Comparison of ENCODE assay signal across 20 cellular contexts in the genomic region with DNA sequence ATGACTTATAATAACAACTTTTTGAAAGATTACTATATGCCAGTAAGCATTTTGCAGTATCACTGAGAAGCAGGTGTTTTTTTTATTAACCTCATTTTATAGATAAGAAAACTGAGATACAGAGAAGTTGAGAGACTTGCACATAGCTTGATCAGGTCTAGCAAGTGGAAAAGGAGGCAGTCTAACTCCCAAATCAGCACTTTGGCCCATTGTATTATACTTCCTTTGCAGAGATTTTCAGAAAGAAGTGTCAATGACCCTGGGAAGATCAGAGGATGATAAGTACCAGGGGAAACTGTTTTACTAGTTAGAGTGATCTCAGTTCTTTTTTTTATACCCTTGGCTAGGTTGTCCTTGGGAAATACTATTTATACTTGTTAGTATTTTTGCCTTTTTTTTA.
"Had no signal": no experiment of that assay in that cellular context is flagged by ENCODE, and none has a peak within 500 bp of the region (broad histone marks: within the 10 kb centered on the region; RNA-seq: fewer than 3 reads in every experiment).

No MANE protein-coding gene starts in this region.

- DNase-seq: Kasumi-1, MM.1S, NCI-H1092 treated with DMSO at 0.1 percent for 48 hours, NCI-H1436, NCI-H187, NCI-H2029, NCI-H2081 treated with DMSO at 0.1 percent for 48 hours, NCI-H2171, NCI-H226, NCI-H446, NCI-H510A, NCI-H69, NCI-H774, RPMI8226, SHP77 treated with DMSO at 0.1 percent for 48 hours, SJCRH30 had no signal

- H3K4me3 ChIP-seq: K562, SJCRH30 had no signal

- H3K27ac ChIP-seq: HL-60, KMS-11, SJCRH30 had no signal

- H3K36me3 ChIP-seq: SJCRH30 had no signal

- H3K27me3 ChIP-seq: SJCRH30 had no signal

- H3K4me1 ChIP-seq: SJCRH30 had no signal

- ATAC-seq: K562, SK-N-SH treated with all-trans-retinoic acid at 6 μM for 48 hours had no signal

- H3K9me3 ChIP-seq: SJCRH30 had no signal
